In genomic region chr13:44918323-44919102, GRCh38 we compare ENCODE assay signal across 1 cellular context.
TF ChIP-seq lines count a peak whose summit lies in the region.

No MANE protein-coding gene starts in this region.

TF ChIP-seq in H1, 55 proteins besides CTCF, POLR2A, EP300 and RAD21:
- no peak for TF ChIP-seq BRCA1 (IDR thresholded peaks at IDR 0.05; ENCODE audit: low read depth, low read length)
- TF ChIP-seq SUZ12 (IDR thresholded peaks at IDR 0.05; ENCODE audit: low read length), result no peak
- peak; percentile 39; the same call in 1 of the 2 replicates for TF ChIP-seq KDM5A (IDR thresholded peaks at IDR 0.05; ENCODE audit: low read length)
- TF ChIP-seq NANOG (IDR thresholded peaks at IDR 0.05; ENCODE audit: insufficient read depth, low read depth, low read length, poor library complexity, severe bottlenecking), result no peak
- no peak for TF ChIP-seq SAP30 (IDR thresholded peaks at IDR 0.05; ENCODE audit: insufficient read depth, insufficient replicate concordance, low read length)
- TF ChIP-seq SP1 (IDR thresholded peaks at IDR 0.05; ENCODE audit: low read depth, low read length), result no peak
- TF ChIP-seq JUN (IDR thresholded peaks at IDR 0.05; ENCODE audit: low read depth, low read length), result peak; percentile 41; the same call in 1 of the 2 replicates
- no peak for TF ChIP-seq ZNF274 (IDR thresholded peaks at IDR 0.05; ENCODE audit: borderline replicate concordance, extremely low read depth, low read length)
- no peak for TF ChIP-seq EZH2 (IDR thresholded peaks at IDR 0.05; ENCODE audit: low read depth, low read length, severe bottlenecking)
- 0 out of 2 replicates have a peak, but pooled peaks have one; percentile 27 for TF ChIP-seq YY1 (IDR thresholded peaks at IDR 0.05; ENCODE audit: low read depth, low read length)
- peak in 1 of 2 experiments; percentile 82; a peak in 2 of 4 replicates for TF ChIP-seq SIN3A (conservative IDR thresholded peaks at IDR 0.05 in 1 of 2, IDR thresholded peaks at IDR 0.05 in 1 of 2; ENCODE audit: low read depth in 1 of 2, low read length in 2 of 2)
- TF ChIP-seq NRF1 (IDR thresholded peaks at IDR 0.05; ENCODE audit: low read depth, low read length), result no peak
- peak in 1 of 2 experiments; percentile 70; a peak in 1 of 4 replicates for TF ChIP-seq HDAC2 (IDR thresholded peaks at IDR 0.05; ENCODE audit: borderline replicate concordance in 1 of 2, low read depth in 2 of 2, low read length in 2 of 2)
- TF ChIP-seq TAF1 (IDR thresholded peaks at IDR 0.05; ENCODE audit: low read depth, low read length), result peak; percentile 74
- no peak for TF ChIP-seq HDAC6 (IDR thresholded peaks at IDR 0.05; ENCODE audit: low read depth, low read length)
- no peak for TF ChIP-seq GABPA (IDR thresholded peaks at IDR 0.05; ENCODE audit: borderline replicate concordance, insufficient read depth, low read length)
- TF ChIP-seq RBBP5 (IDR thresholded peaks at IDR 0.05; ENCODE audit: borderline replicate concordance, low read depth, low read length), result no peak; the same call in 1 of the 2 replicates
- TF ChIP-seq PHF8 (conservative IDR thresholded peaks at IDR 0.05; ENCODE audit: low read depth, low read length), result peak; percentile 38; the same call in 1 of the 2 replicates
- TF ChIP-seq CHD7 (IDR thresholded peaks at IDR 0.05; ENCODE audit: insufficient replicate concordance, low read length), result no peak
- peak; percentile 93 for TF ChIP-seq CREB1 (IDR thresholded peaks at IDR 0.05)
- TF ChIP-seq GTF2F1 (IDR thresholded peaks at IDR 0.05; ENCODE audit: borderline replicate concordance, low read depth, low read length), result no peak
- TF ChIP-seq CBX8 (IDR thresholded peaks at IDR 0.05; ENCODE audit: borderline replicate concordance, low read depth, low read length), result no peak
- TF ChIP-seq FOSL1 (IDR thresholded peaks at IDR 0.05; ENCODE audit: insufficient read depth, low read depth, low read length), result no peak
- TF ChIP-seq TEAD4 (IDR thresholded peaks at IDR 0.05; ENCODE audit: low read depth, low read length), result peak; percentile 53; the same call in 1 of the 2 replicates
- TF ChIP-seq SP4 (IDR thresholded peaks at IDR 0.05; ENCODE audit: low read length), result no peak
- TF ChIP-seq JUND (IDR thresholded peaks at IDR 0.05; ENCODE audit: low read length), result peak; percentile 88; the same call in 1 of the 2 replicates
- TF ChIP-seq ASH2L (IDR thresholded peaks at IDR 0.05; ENCODE audit: low read length), result peak; percentile 17
- TF ChIP-seq ATF3 (IDR thresholded peaks at IDR 0.05; ENCODE audit: insufficient read depth, low read depth, low read length), result peak; percentile 52; the same call in 1 of the 2 replicates
- no peak for TF ChIP-seq CTBP2 (IDR thresholded peaks at IDR 0.05; ENCODE audit: borderline replicate concordance, insufficient read depth, insufficient read length, low read length)
- TF ChIP-seq SIRT6 (IDR thresholded peaks at IDR 0.05; ENCODE audit: low read length), result no peak
- TF ChIP-seq KDM4A (IDR thresholded peaks at IDR 0.05; ENCODE audit: low read depth, low read length, severe bottlenecking), result peak; percentile 91
- no peak for TF ChIP-seq E2F6 (IDR thresholded peaks at IDR 0.05)
- TF ChIP-seq MAX (IDR thresholded peaks at IDR 0.05), result peak; percentile 84
- peak; percentile 65; the same call in 1 of the 2 replicates for TF ChIP-seq MAFK (IDR thresholded peaks at IDR 0.05; ENCODE audit: low read depth, low read length)
- TF ChIP-seq EGR1 (IDR thresholded peaks at IDR 0.05; ENCODE audit: borderline replicate concordance, low read depth, low read length), result no peak
- TF ChIP-seq RNF2 (IDR thresholded peaks at IDR 0.05; ENCODE audit: borderline replicate concordance, low read depth, low read length, missing control alignments, poor library complexity, severe bottlenecking), result no peak
- TF ChIP-seq POLR2AphosphoS5 (IDR thresholded peaks at IDR 0.05; ENCODE audit: low read depth, low read length), result peak; percentile 80
- TF ChIP-seq TBP (IDR thresholded peaks at IDR 0.05; ENCODE audit: low read depth, low read length), result no peak
- TF ChIP-seq BACH1 (IDR thresholded peaks at IDR 0.05; ENCODE audit: low read length), result peak; percentile 83
